In genomic region chr17:82170412-82170961, GRCh38 we compare ENCODE assay signal across 24 cellular contexts. TPM values are rescaled to one million over a fixed set of nuclear protein-coding genes. Genes with fewer than 3 reads are reported as not detected.
DNase-seq lines count a peak whose midpoint lies in the region; ATAC-seq, FAIRE-seq and TF ChIP-seq lines count a peak whose summit lies in the region.
"Had no signal": no experiment of that assay in that cellular context is flagged by ENCODE, and none has a peak within 500 bp of the region (broad histone marks: within the 10 kb centered on the region; RNA-seq: fewer than 3 reads in every experiment).

No MANE protein-coding gene starts in this region.

- H3K79me2 ChIP-seq in HepG2 (ENCODE audit: insufficient read depth, low read length): no peaks in the 10 kb centered on the region

- no peak overlapping the region for H3K4me3 Mint-ChIP-seq in T-helper 17 cell
- H3K4me3 Mint-ChIP-seq in effector memory CD8-positive, alpha-beta T cell: no peak overlapping the region
- H3K4me3 Mint-ChIP-seq: activated CD8-positive, alpha-beta T cell treated with anti-CD3 and anti-CD28 coated beads for 36 hours; activated naive CD8-positive, alpha-beta T cell treated with anti-CD3 and anti-CD28 coated beads, Interleukin-2, amount 50 U/mL, for 24 hours; activated T-cell treated with anti-CD3 and anti-CD28 coated beads, Interleukin-2, amount 50 U/mL, for 72 hours; CD4-positive, alpha-beta memory T cell; immature natural killer cell; neural progenitor cell; type B pancreatic cell had no signal

- H3K36me3 ChIP-seq in right lobe of liver: peaks cover 0 to 4% (median 2%) of the 10 kb centered on the region in 4 donors
- peaks cover 15 to 21% of the 10 kb centered on the region in 2 experiments; a peak in 4 of 5 replicates for H3K36me3 ChIP-seq in HepG2 (replicated peaks in 1 of 2; ENCODE audit: control insufficient read depth in 1 of 2, insufficient read depth in 2 of 2, low read length in 2 of 2)
- H3K36me3 ChIP-seq: breast epithelium, neural progenitor cell had no signal

- TF ChIP-seq EP300 in HepG2 (IDR thresholded peaks at IDR 0.05; ENCODE audit: low read depth in 2 of 2, low read length in 2 of 2): no peak
- no peak for TF ChIP-seq EP300 in HepG2 (CRISPR knock-in tag; IDR thresholded peaks at IDR 0.05; ENCODE audit: borderline replicate concordance)

- peak in 2 of 3 donors; percentile 60 for DNase-seq in right lobe of liver
- no peak for DNase-seq in HepG2 (ENCODE audit: low spot score)
- DNase-seq in T-helper 17 cell: no peak
- DNase-seq in inferior parietal cortex (ENCODE audit: extremely low spot score): peak; percentile 19
- DNase-seq in effector memory CD8-positive, alpha-beta T cell: no peak
- no peak for DNase-seq in SK-N-DZ (ENCODE audit: low spot score)
- DNase-seq: ACHN; activated CD8-positive, alpha-beta T cell treated with anti-CD3 and anti-CD28 coated beads for 36 hours; activated naive CD8-positive, alpha-beta T cell treated with anti-CD3 and anti-CD28 coated beads, Interleukin-2, amount 50 U/mL, for 24 hours; activated T-cell treated with anti-CD3 and anti-CD28 coated beads, Interleukin-2, amount 50 U/mL, for 72 hours; CD4-positive, alpha-beta memory T cell; EL; esophagus squamous epithelium; immature natural killer cell; NCI-H1694 treated with DMSO at 0.1 percent for 48 hours; NCI-H69; stimulated activated naive CD4-positive, alpha-beta T cell; WERI-Rb-1 had no signal

- peak overlapping the region; percentile 68 for H3K27ac Mint-ChIP-seq in T-helper 17 cell
- H3K27ac Mint-ChIP-seq in effector memory CD8-positive, alpha-beta T cell: no peak overlapping the region
- H3K27ac Mint-ChIP-seq: activated CD8-positive, alpha-beta T cell treated with anti-CD3 and anti-CD28 coated beads for 36 hours; activated naive CD8-positive, alpha-beta T cell treated with anti-CD3 and anti-CD28 coated beads, Interleukin-2, amount 50 U/mL, for 24 hours; activated T-cell treated with anti-CD3 and anti-CD28 coated beads, Interleukin-2, amount 50 U/mL, for 72 hours; immature natural killer cell; neural progenitor cell; type B pancreatic cell had no signal

- no peaks in the 10 kb centered on the region for H3K27me3 Mint-ChIP-seq in T-helper 17 cell
- no peaks in the 10 kb centered on the region for H3K27me3 Mint-ChIP-seq in effector memory CD8-positive, alpha-beta T cell
- H3K27me3 Mint-ChIP-seq: activated CD8-positive, alpha-beta T cell treated with anti-CD3 and anti-CD28 coated beads for 36 hours; activated naive CD8-positive, alpha-beta T cell treated with anti-CD3 and anti-CD28 coated beads, Interleukin-2, amount 50 U/mL, for 24 hours; CD4-positive, alpha-beta memory T cell; type B pancreatic cell had no signal

- H3K36me3 Mint-ChIP-seq in T-helper 17 cell (ENCODE audit: low read depth): peaks cover 6% of the 10 kb centered on the region
- H3K36me3 Mint-ChIP-seq in effector memory CD8-positive, alpha-beta T cell (ENCODE audit: insufficient read depth): peaks cover 18% of the 10 kb centered on the region

- in situ Hi-C loops in HepG2 (cut with HindIII; ENCODE audit: extremely low pct_ligation_motif_present, low pct_unique_long_range_greater_than_20kb): no loop called here

- 66% methylated on average over 12 of the region's 19 CpGs for WGBS in right lobe of liver (ENCODE audit: insufficient coverage, low coverage, low lambda C conversion rate, missing lambda C conversion rate)
- 87% methylated on average over 19 of the region's 19 CpGs for WGBS in HepG2 (ENCODE audit: low lambda C conversion rate)

- H3K9me3 ChIP-seq in right lobe of liver (no peaks in the 10 kb centered on the region), HepG2 (ENCODE audit: low read length) (no peaks in the 10 kb centered on the region), T-helper 17 cell (ENCODE audit: control insufficient read depth, low read length, poor library complexity, severe bottlenecking) (no peaks in the 10 kb centered on the region)
- H3K9me3 ChIP-seq: breast epithelium, esophagus squamous epithelium had no signal

- no peak overlapping the region for H3K9ac ChIP-seq in HepG2 (ENCODE audit: insufficient read depth, low read depth, low read length)
- H3K9ac ChIP-seq: neural progenitor cell had no signal

- H3K27me3 ChIP-seq in right lobe of liver (no peaks in the 10 kb centered on the region), HepG2 (ENCODE audit: control insufficient read depth in 1 of 2, insufficient read depth in 2 of 2, low read length in 2 of 2) (no peaks in the 10 kb centered on the region)
- H3K27me3 ChIP-seq: breast epithelium, esophagus squamous epithelium had no signal

- CTCF ChIA-PET in HepG2 (lab: Yijun Ruan, JAX; ENCODE audit: low intra/inter-chr PET ratio, low total read pairs): no interaction called here

- ATAC-seq in right lobe of liver: peak; percentile 28 to 62 (median 50)
- ATAC-seq in HepG2: no peak
- ATAC-seq in T-helper 17 cell: no peak
- ATAC-seq in HG03139 (IDR thresholded peaks at IDR 0.05; ENCODE audit: unreplicated experiment): no peak
- ATAC-seq in effector memory CD8-positive, alpha-beta T cell (replicated peaks): no peak
- no peak for ATAC-seq in HG02678 (IDR thresholded peaks at IDR 0.05; ENCODE audit: unreplicated experiment)
- ATAC-seq: activated CD8-positive, alpha-beta T cell treated with anti-CD3 and anti-CD28 coated beads for 36 hours; activated naive CD8-positive, alpha-beta T cell treated with anti-CD3 and anti-CD28 coated beads, Interleukin-2, amount 50 U/mL, for 24 hours; activated T-cell treated with anti-CD3 and anti-CD28 coated beads, Interleukin-2, amount 50 U/mL, for 72 hours had no signal

- H3K9me3 Mint-ChIP-seq in effector memory CD8-positive, alpha-beta T cell: no peaks in the 10 kb centered on the region
- H3K9me3 Mint-ChIP-seq: activated CD8-positive, alpha-beta T cell treated with anti-CD3 and anti-CD28 coated beads for 36 hours; activated naive CD8-positive, alpha-beta T cell treated with anti-CD3 and anti-CD28 coated beads, Interleukin-2, amount 50 U/mL, for 24 hours; activated T-cell treated with anti-CD3 and anti-CD28 coated beads, Interleukin-2, amount 50 U/mL, for 72 hours; immature natural killer cell; neural progenitor cell had no signal

- no TSS peak for BruUV-seq in HepG2 (replicated peaks; lab: Mats Ljungman, UMichigan)

- no peak for TF ChIP-seq RAD21 in HepG2 (CRISPR knock-in tag; IDR thresholded peaks at IDR 0.05)

- peaks cover 7% of the 10 kb centered on the region for H3K4me1 Mint-ChIP-seq in T-helper 17 cell
- H3K4me1 Mint-ChIP-seq in effector memory CD8-positive, alpha-beta T cell (ENCODE audit: low read depth in 2 of 2): no peaks in the 10 kb centered on the region
- H3K4me1 Mint-ChIP-seq: activated naive CD8-positive, alpha-beta T cell treated with anti-CD3 and anti-CD28 coated beads, Interleukin-2, amount 50 U/mL, for 24 hours; immature natural killer cell had no signal

- no peak for TF ChIP-seq POLR2A in right lobe of liver (IDR thresholded peaks at IDR 0.05)
- TF ChIP-seq POLR2A in HepG2 (IDR thresholded peaks at IDR 0.05; ENCODE audit: insufficient read depth in 1 of 2, low read depth in 2 of 2, low read length in 2 of 2): no peak

- TF ChIP-seq CTCF in right lobe of liver (IDR thresholded peaks at IDR 0.05) (no peak), HepG2 (CRISPR knock-in tag; IDR thresholded peaks at IDR 0.05) (no peak)

- H2AFZ ChIP-seq in HepG2 (ENCODE audit: low read length): no peak overlapping the region
- H2AFZ ChIP-seq: neural progenitor cell had no signal

- FAIRE-seq in HepG2 (lab: Jason Lieb, UNC): no peak
- FAIRE-seq: GM19239 had no signal

- H3K4me3 ChIP-seq in right lobe of liver (no peak overlapping the region), HepG2 (replicated peaks in 1 of 3; ENCODE audit: insufficient read depth in 1 of 3, low read depth in 2 of 3, low read length in 3 of 3) (no peak overlapping the region)
- H3K4me3 ChIP-seq: breast epithelium, esophagus squamous epithelium, neural progenitor cell had no signal

- H4K20me1 ChIP-seq in HepG2 (ENCODE audit: insufficient read depth, low read length): no peaks in the 10 kb centered on the region

- POLR2A ChIA-PET in HepG2 (lab: Yijun Ruan, JAX): no interaction called here

- no peak overlapping the region for H3K4me2 ChIP-seq in HepG2 (ENCODE audit: low read depth, low read length)
- H3K4me2 ChIP-seq: neural progenitor cell had no signal

- intact Hi-C loops in right lobe of liver (cut with DNase I): no loop called here
- intact Hi-C loops in HepG2 (cut with micrococcal nuclease; ENCODE audit: unreplicated experiment): no loop called here

- no peak overlapping the region for H3K27ac ChIP-seq in right lobe of liver
- no peak overlapping the region for H3K27ac ChIP-seq in HepG2 (ENCODE audit: extremely low read length, insufficient read depth, low read length)
- H3K27ac ChIP-seq: breast epithelium, esophagus squamous epithelium, neural progenitor cell, WERI-Rb-1 had no signal

- H3K4me1 ChIP-seq in right lobe of liver (no peaks in the 10 kb centered on the region), HepG2 (ENCODE audit: insufficient read depth, low read length) (peaks cover 2% of the 10 kb centered on the region)
- H3K4me1 ChIP-seq: breast epithelium had no signal

RNA-seq across cellular contexts. Expression of gene CCDC57, which starts 42.2 kb away (rescaled TPM):
- total RNA-seq in right lobe of liver (10 to 100 TPM; 10.1 to 37.4 (median 17.2) TPM), HepG2 (2016; rRNA removed; fragmentation: Illumina TruSeq; extraction: Trizol) (54.8 and 59.9 TPM in 2 replicates), T-helper 17 cell (10 to 100 TPM; 79.1 to 89.0 TPM)
- total RNA-seq in HepG2 (2016; cell fraction: cytosol; rRNA removed; fragmentation: Illumina TruSeq; extraction: Trizol; ENCODE audit: low read depth): 85.1 and 122 TPM in 2 replicates
- 54.5 and 62.8 TPM in 2 replicates for total RNA-seq in HepG2 (2016; cell fraction: insoluble cytoplasmic fraction; rRNA removed; fragmentation: Illumina TruSeq; extraction: Trizol)
- 78.3 and 105 TPM in 2 replicates for total RNA-seq in HepG2 (2016; cell fraction: membrane; rRNA removed; fragmentation: Illumina TruSeq; extraction: Trizol)
- 40.6 and 45.1 TPM in 2 replicates for total RNA-seq in HepG2 (2016; cell fraction: nucleus; rRNA removed; fragmentation: Illumina TruSeq; extraction: Trizol)
- 59.3 and 69.8 TPM in 2 replicates for polyA plus RNA-seq in HepG2 (2011; rRNA removed)
- polyA plus RNA-seq in HepG2 (2011; cell fraction: cytosol; rRNA removed): 59.9 and 140 TPM in 2 replicates
- polyA plus RNA-seq in HepG2 (2011; cell fraction: nucleus; rRNA removed): 103 and 130 TPM in 2 replicates
- 48.8 and 63.7 TPM in 2 replicates for polyA plus RNA-seq in HepG2 (2012)
- 113 and 149 TPM in 2 replicates for polyA plus RNA-seq in HepG2 (2016; cell fraction: cytosol; fragmentation: Illumina TruSeq; extraction: Trizol; ENCODE audit: low read depth)
- polyA plus RNA-seq in HepG2 (2016; cell fraction: insoluble cytoplasmic fraction; fragmentation: Illumina TruSeq; extraction: Trizol; ENCODE audit: low read depth): 62.5 and 66.4 TPM in 2 replicates
- polyA plus RNA-seq in HepG2 (2016; cell fraction: membrane; fragmentation: Illumina TruSeq; extraction: Trizol; ENCODE audit: low read depth): 95.1 and 110 TPM in 2 replicates
- 121 and 124 TPM in 2 replicates for polyA plus RNA-seq in HepG2 (2016; cell fraction: nucleus; fragmentation: Illumina TruSeq; extraction: Trizol; ENCODE audit: insufficient read depth, low read depth)
- 23.1 and 32.6 TPM in 2 replicates for polyA minus RNA-seq in HepG2 (2011; rRNA and poly(A)+ RNA removed; ENCODE audit: low replicate concordance)
- 18.1 and 19.8 TPM in 2 replicates for polyA minus RNA-seq in HepG2 (2011; cell fraction: cytosol; rRNA and poly(A)+ RNA removed)
- 27.6 and 37.2 TPM in 2 replicates for polyA minus RNA-seq in HepG2 (2011; cell fraction: nucleus; rRNA and poly(A)+ RNA removed)
- polyA plus RNA-seq in SK-N-DZ (2014; cell fraction: cytosol; rRNA removed): 13.0 and 24.1 TPM in 2 replicates
- polyA plus RNA-seq in SK-N-DZ (2014; cell fraction: nucleus; rRNA removed): 39.5 and 75.5 TPM in 2 replicates

RNA-seq across cellular contexts. Expression of gene SLC16A3, which starts 58.4 kb away (rescaled TPM):
- total RNA-seq in right lobe of liver: 10 to 100 TPM in 2 of 6 experiments, 1 to 10 TPM in 4; 4.1 to 34.0 (median 7.3) TPM
- total RNA-seq in HepG2 (2016; rRNA removed; fragmentation: Illumina TruSeq; extraction: Trizol): 99.9 and 242 TPM in 2 replicates
- total RNA-seq in HepG2 (2016; cell fraction: cytosol; rRNA removed; fragmentation: Illumina TruSeq; extraction: Trizol; ENCODE audit: low read depth): 51.0 and 61.4 TPM in 2 replicates
- total RNA-seq in HepG2 (2016; cell fraction: insoluble cytoplasmic fraction; rRNA removed; fragmentation: Illumina TruSeq; extraction: Trizol): 83.6 and 248 TPM in 2 replicates
- total RNA-seq in HepG2 (2016; cell fraction: membrane; rRNA removed; fragmentation: Illumina TruSeq; extraction: Trizol): 88.3 and 97.4 TPM in 2 replicates
- 164 and 200 TPM in 2 replicates for total RNA-seq in HepG2 (2016; cell fraction: nucleus; rRNA removed; fragmentation: Illumina TruSeq; extraction: Trizol)
- polyA plus RNA-seq in HepG2 (2011; rRNA removed): 349 and 598 TPM in 2 replicates
- 384 and 554 TPM in 2 replicates for polyA plus RNA-seq in HepG2 (2011; cell fraction: cytosol; rRNA removed)
- 293 and 327 TPM in 2 replicates for polyA plus RNA-seq in HepG2 (2011; cell fraction: nucleus; rRNA removed)
- polyA plus RNA-seq in HepG2 (2012): 348 and 404 TPM in 2 replicates
- 38.7 and 40.7 TPM in 2 replicates for polyA plus RNA-seq in HepG2 (2016; cell fraction: cytosol; fragmentation: Illumina TruSeq; extraction: Trizol; ENCODE audit: low read depth)
- 95.9 and 111 TPM in 2 replicates for polyA plus RNA-seq in HepG2 (2016; cell fraction: insoluble cytoplasmic fraction; fragmentation: Illumina TruSeq; extraction: Trizol; ENCODE audit: low read depth)
- 61.0 and 65.9 TPM in 2 replicates for polyA plus RNA-seq in HepG2 (2016; cell fraction: membrane; fragmentation: Illumina TruSeq; extraction: Trizol; ENCODE audit: low read depth)
- polyA plus RNA-seq in HepG2 (2016; cell fraction: nucleus; fragmentation: Illumina TruSeq; extraction: Trizol; ENCODE audit: insufficient read depth, low read depth): 334 and 368 TPM in 2 replicates
- 181 and 1,731 TPM in 2 replicates for polyA minus RNA-seq in HepG2 (2011; rRNA and poly(A)+ RNA removed; ENCODE audit: low replicate concordance)
- polyA minus RNA-seq in HepG2 (2011; cell fraction: cytosol; rRNA and poly(A)+ RNA removed): 365 and 408 TPM in 2 replicates
- 137 and 145 TPM in 2 replicates for polyA minus RNA-seq in HepG2 (2011; cell fraction: nucleus; rRNA and poly(A)+ RNA removed)
- 10 to 100 TPM; 47.2 to 56.2 TPM for total RNA-seq in T-helper 17 cell
- 70.5 and 78.7 TPM in 2 replicates for polyA plus RNA-seq in SK-N-DZ (2014; cell fraction: cytosol; rRNA removed)
- 43.3 and 51.0 TPM in 2 replicates for polyA plus RNA-seq in SK-N-DZ (2014; cell fraction: nucleus; rRNA removed)

Comparison
In these comparisons a context has a peak if more than half of its experiments do, and no peak if none do; other contexts are left out.
1. ATAC-seq: peak in right lobe of liver (4 of 4); none in HepG2 (single experiment), T-helper 17 cell (single experiment), HG03139 (single experiment), effector memory CD8-positive, alpha-beta T cell (single experiment) and HG02678 (single experiment).
2. DNase-seq: peak in right lobe of liver (2 of 3) and inferior parietal cortex (single experiment); none in HepG2 (single experiment), T-helper 17 cell (0 of 3), effector memory CD8-positive, alpha-beta T cell (0 of 3) and SK-N-DZ (single experiment).